Comparison of ENCODE assay signal across 8 cellular contexts in genomic region chr12:40105515-40106201, GRCh38. TPM values are rescaled to one million over a fixed set of nuclear protein-coding genes. Genes with fewer than 3 reads are reported as not detected.
DNase-seq lines count a peak whose midpoint lies in the region; ATAC-seq and TF ChIP-seq lines count a peak whose summit lies in the region.

SLC2A13 (minus strand) TSS chr12:40106081; CDS start chr12:40105808, 273 bp downstream.

- ATAC-seq in GM18520 (IDR thresholded peaks at IDR 0.05; ENCODE audit: unreplicated experiment) (peak; percentile 72), HG03039 (IDR thresholded peaks at IDR 0.05; ENCODE audit: unreplicated experiment) (peak; percentile 88), left lung (peak; percentile 97)

- H3K79me2 ChIP-seq in ACC112 (ENCODE audit: control insufficient read depth, insufficient read depth, low read length, unreplicated experiment) = peaks cover 23% of the 10 kb centered on the region

- peak within 1 kb of the TSS; percentile 77 to 92 for H3K9ac ChIP-seq in colonic mucosa (ENCODE audit: low read depth in 2 of 2, low read length in 2 of 2)

- H2AFZ ChIP-seq in ACC112 (ENCODE audit: low read length, unreplicated experiment) = peak within 1 kb of the TSS; percentile 80

- H3K27ac ChIP-seq in ACC112 (ENCODE audit: low read depth, low read length) (peak within 1 kb of the TSS; percentile 14; the same call in 1 of the 2 replicates), colonic mucosa (peak within 1 kb of the TSS; percentile 84), left lung (peak within 1 kb of the TSS; percentile 79 to 81)

- intact Hi-C loops in colonic mucosa (cut with DNase I) (loop anchor here (2.0 to 5.0 kb wide), 2 partner anchors 95 to 338 kb away; no protein-coding TSS in a partner anchor), left lung (cut with DNase I) (loop anchor here in 1 of 2 donors (5.0 to 10.0 kb wide), 2 partner anchors 93 to 341 kb away; no protein-coding TSS in a partner anchor)

- H3K4me1 ChIP-seq in ACC112 (ENCODE audit: control insufficient read depth, insufficient read depth, low read length, unreplicated experiment) (peaks cover 25% of the 10 kb centered on the region), colonic mucosa (peaks cover 4% of the 10 kb centered on the region), left lung (peaks cover 11 to 37% of the 10 kb centered on the region in 2 donors)

- H3K4me3 ChIP-seq in ACC112 (ENCODE audit: low read depth, low read length) (peak within 1 kb of the TSS; percentile 88), colonic mucosa (peak within 1 kb of the TSS; percentile 87), left lung (peak within 1 kb of the TSS; percentile 84 to 93)

- no peaks in the 10 kb centered on the region for H3K9me3 ChIP-seq in colonic mucosa
- no peaks in the 10 kb centered on the region for H3K9me3 ChIP-seq in left lung

- H3K27me3 ChIP-seq in ACC112 (ENCODE audit: insufficient read depth, low read length) = no peaks in the 10 kb centered on the region
- no peaks in the 10 kb centered on the region for H3K27me3 ChIP-seq in colonic mucosa
- no peaks in the 10 kb centered on the region for H3K27me3 ChIP-seq in left lung

- TF ChIP-seq CTCF in colonic mucosa (IDR thresholded peaks at IDR 0.05) = no peak
- no peak for TF ChIP-seq CTCF in left lung (IDR thresholded peaks at IDR 0.05)

- DNase-seq in NCI-H226 (peak; percentile 53), colonic mucosa (peak; percentile 85), left lung (peak; percentile 76 to 94)
- peak; percentile 71 to 75 for DNase-seq in activated CD4-positive, alpha-beta T cell treated with anti-CD3 and anti-CD28 coated beads for 4 hours
- peak; percentile 66 for DNase-seq in stimulated activated CD4-positive, alpha-beta T cell treated with anti-CD3 and anti-CD28 coated beads, Interleukin-2, amount 100 ng/mL, for 4 hours (ENCODE audit: low read depth)

- no peaks in the 10 kb centered on the region for H3K36me3 ChIP-seq in ACC112 (ENCODE audit: insufficient read depth, low read length)
- H3K36me3 ChIP-seq in colonic mucosa = no peaks in the 10 kb centered on the region
- no peaks in the 10 kb centered on the region for H3K36me3 ChIP-seq in left lung

RNA-seq across cellular contexts. Expression of gene SLC2A13, which starts in this region (rescaled TPM):
- total RNA-seq in colonic mucosa (10 to 100 TPM; 19.2 to 39.0 TPM), left lung (10 to 100 TPM; 12.8 to 14.6 TPM)

Comparison
In these comparisons a context has a peak if more than half of its experiments do, and no peak if none do; other contexts are left out.
1. Peak in every context shown above with its lines: DNase-seq, ATAC-seq, H3K4me3 ChIP-seq and H3K27ac ChIP-seq.
2. H3K27ac ChIP-seq: peak in every context shown above with its lines; median percentile 84 in colonic mucosa; 80 in left lung; 14 in ACC112.